ENCODE assay signal across 24 cellular contexts in genomic region chr1:9152535-9152934, GRCh38. TPM values are rescaled to one million over a fixed set of nuclear protein-coding genes. Genes with fewer than 3 reads are reported as not detected.
DNase-seq lines count a peak whose midpoint lies in the region; ATAC-seq, FAIRE-seq and TF ChIP-seq lines count a peak whose summit lies in the region.
"Had no signal": no experiment of that assay in that cellular context is flagged by ENCODE, and none has a peak within 500 bp of the region (broad histone marks: within the 10 kb centered on the region; RNA-seq: fewer than 3 reads in every experiment).

No MANE protein-coding gene starts in this region.

- WGBS in heart left ventricle, 4 donors, result 80 to 87% (median 83%) methylated on average over 9 to 10 of the region's 10 CpGs
- WGBS in mesenchymal stem cell, result 90% methylated on average over 10 of the region's 10 CpGs
- 77 to 90% methylated on average over 10 of the region's 10 CpGs for whole genome bisulfite sequencing in upper lobe of left lung, 2 donors

- H3K14ac ChIP-seq in mesenchymal stem cell (ENCODE audit: low read length in 2 of 2), result no peak overlapping the region

- peaks cover 97% of the 10 kb centered on the region for H4K20me1 ChIP-seq in astrocyte (ENCODE audit: insufficient read depth, low read length)

- no peak overlapping the region for H2BK12ac ChIP-seq in mesenchymal stem cell (ENCODE audit: low read length in 2 of 2)

- CTCF ChIA-PET in Calu3 (lab: Charles Lee), result no interaction called here

- H3K4me1 ChIP-seq in heart left ventricle, result peaks cover 0 to 46% (median 22%) of the 10 kb centered on the region in 12 donors
- H3K4me1 ChIP-seq in astrocyte (ENCODE audit: insufficient read depth, low read length), result peaks cover 7% of the 10 kb centered on the region
- peaks cover 21% of the 10 kb centered on the region for H3K4me1 ChIP-seq in mesenchymal stem cell (ENCODE audit: control insufficient read depth, insufficient read depth, low read depth, low read length)
- peaks cover 16 to 30% (median 24%) of the 10 kb centered on the region in 4 donors for H3K4me1 ChIP-seq in upper lobe of left lung
- H3K4me1 ChIP-seq: BE2C had no signal

- TF ChIP-seq POLR2A in heart left ventricle (IDR thresholded peaks at IDR 0.05) (no peak), upper lobe of left lung (IDR thresholded peaks at IDR 0.05) (no peak)

- no peaks in the 10 kb centered on the region for H3K9me3 ChIP-seq in heart left ventricle
- no peaks in the 10 kb centered on the region for H3K9me3 ChIP-seq in astrocyte (ENCODE audit: insufficient read depth, low read depth, low read length)
- H3K9me3 ChIP-seq in mesenchymal stem cell (ENCODE audit: control insufficient read depth, low read length), result no peaks in the 10 kb centered on the region
- H3K9me3 ChIP-seq in upper lobe of left lung, result no peaks in the 10 kb centered on the region
- H3K9me3 ChIP-seq: BE2C had no signal

- H3K4me2 ChIP-seq in astrocyte (ENCODE audit: low read length) (no peak overlapping the region), mesenchymal stem cell (ENCODE audit: low read length, poor library complexity, severe bottlenecking) (no peak overlapping the region)

- no peak overlapping the region for H3K18ac ChIP-seq in mesenchymal stem cell (ENCODE audit: low read depth in 1 of 2, low read length in 2 of 2)

- H2BK15ac ChIP-seq in mesenchymal stem cell (ENCODE audit: low read depth, poor library complexity, severe bottlenecking), result no peak overlapping the region

- no peaks in the 10 kb centered on the region for H3K27me3 Mint-ChIP-seq in astrocyte (ENCODE audit: low read depth, unreplicated experiment)
- H3K27me3 Mint-ChIP-seq in Calu3 (ENCODE audit: unreplicated experiment), result no peaks in the 10 kb centered on the region

- H2AFZ ChIP-seq in astrocyte (ENCODE audit: low read depth, low read length) (no peak overlapping the region), mesenchymal stem cell (ENCODE audit: low read depth, low read length) (no peak overlapping the region)

- intact Hi-C loops in heart left ventricle (cut with DNase I), result loop anchor here in 1 of 10 donors (5.0 kb wide), 1 partner anchor 45 kb away; no protein-coding TSS in a partner anchor
- intact Hi-C loops in left ventricle myocardium superior (cut with micrococcal nuclease), result no loop called here
- intact Hi-C loops in Calu3 (cut with micrococcal nuclease; ENCODE audit: unreplicated experiment), result no loop called here

- no peak overlapping the region for H2BK120ac ChIP-seq in mesenchymal stem cell (ENCODE audit: low read depth, low read length)

- H3K36me3 ChIP-seq in heart left ventricle, result peaks cover 0 to 4% (median 0%) of the 10 kb centered on the region in 9 donors
- peaks cover 36% of the 10 kb centered on the region for H3K36me3 ChIP-seq in astrocyte (ENCODE audit: insufficient read depth, low read length)
- peaks cover 62 to 75% of the 10 kb centered on the region in 2 experiments for H3K36me3 ChIP-seq in mesenchymal stem cell (ENCODE audit: control insufficient read depth in 1 of 2, insufficient read depth in 2 of 2, low read depth in 1 of 2, low read length in 2 of 2)
- H3K36me3 ChIP-seq in upper lobe of left lung, result no peaks in the 10 kb centered on the region
- H3K36me3 ChIP-seq: BE2C had no signal

- peaks cover 39% of the 10 kb centered on the region for H3K79me1 ChIP-seq in mesenchymal stem cell (replicated peaks; ENCODE audit: low read length, poor library complexity, severe bottlenecking)

- no peak for TF ChIP-seq CTCF in heart left ventricle (IDR thresholded peaks at IDR 0.05)
- TF ChIP-seq CTCF in astrocyte (IDR thresholded peaks at IDR 0.05; ENCODE audit: insufficient read depth, low read depth, low read length), result no peak
- no peak for TF ChIP-seq CTCF in upper lobe of left lung (IDR thresholded peaks at IDR 0.05)
- TF ChIP-seq CTCF in Calu3 (IDR thresholded peaks at IDR 0.05; ENCODE audit: unreplicated experiment), result no peak
- TF ChIP-seq CTCF in D721Med (IDR thresholded peaks at IDR 0.05; ENCODE audit: insufficient read depth, missing control alignments), result no peak

- H3K9me3 Mint-ChIP-seq in astrocyte (ENCODE audit: unreplicated experiment), result no peaks in the 10 kb centered on the region
- H3K9me3 Mint-ChIP-seq in Calu3 (ENCODE audit: low read depth, unreplicated experiment), result no peaks in the 10 kb centered on the region
- H3K9me3 Mint-ChIP-seq: CD4-positive, CD25-positive, alpha-beta regulatory T cell had no signal

- H3K4me3 ChIP-seq in heart left ventricle, result no peak overlapping the region
- no peak overlapping the region for H3K4me3 ChIP-seq in astrocyte (ENCODE audit: insufficient read depth, low read depth, low read length)
- no peak overlapping the region for H3K4me3 ChIP-seq in mesenchymal stem cell (ENCODE audit: insufficient read depth in 1 of 2, low read depth in 1 of 2, low read length in 2 of 2)
- no peak overlapping the region for H3K4me3 ChIP-seq in upper lobe of left lung
- H3K4me3 ChIP-seq: GM12878 had no signal

- FAIRE-seq in astrocyte (lab: Jason Lieb, UNC), result no peak
- FAIRE-seq in D721Med (lab: Jason Lieb, UNC), result no peak
- FAIRE-seq: GM12878, HTR-8/SVneo had no signal

- H2AK5ac ChIP-seq in mesenchymal stem cell (ENCODE audit: low read length, severe bottlenecking), result no peak overlapping the region

- H4K8ac ChIP-seq in mesenchymal stem cell (ENCODE audit: low read length), result no peak overlapping the region

- peak overlapping the region; percentile 27 for H3K4me3 Mint-ChIP-seq in astrocyte (ENCODE audit: unreplicated experiment)
- no peak overlapping the region for H3K4me3 Mint-ChIP-seq in Calu3 (ENCODE audit: low read depth, unreplicated experiment)
- H3K4me3 Mint-ChIP-seq: CD4-positive, CD25-positive, alpha-beta regulatory T cell had no signal

- no peak overlapping the region for H3K23ac ChIP-seq in mesenchymal stem cell (ENCODE audit: low read length in 2 of 2)

- H4K91ac ChIP-seq in mesenchymal stem cell (ENCODE audit: low read length), result no peak overlapping the region

- no TSS peak for BruUV-seq in Calu3 (replicated peaks; lab: Mats Ljungman, UMichigan)

- H3K79me2 ChIP-seq in astrocyte (ENCODE audit: insufficient read depth, low read length), result peaks cover 82% of the 10 kb centered on the region

- peaks cover 14% of the 10 kb centered on the region for H3K4me1 Mint-ChIP-seq in astrocyte (ENCODE audit: low read depth, unreplicated experiment)
- H3K4me1 Mint-ChIP-seq in Calu3 (ENCODE audit: low read depth, unreplicated experiment), result no peaks in the 10 kb centered on the region
- H3K4me1 Mint-ChIP-seq: CD4-positive, CD25-positive, alpha-beta regulatory T cell had no signal

- H3K27me3 ChIP-seq in heart left ventricle (no peaks in the 10 kb centered on the region), astrocyte (ENCODE audit: insufficient read depth, low read length) (no peaks in the 10 kb centered on the region), mesenchymal stem cell (ENCODE audit: control insufficient read depth in 1 of 2, insufficient read depth in 1 of 2, low read length in 2 of 2) (no peaks in the 10 kb centered on the region), upper lobe of left lung (no peaks in the 10 kb centered on the region)
- H3K27me3 ChIP-seq: BE2C had no signal

- H3K36me3 Mint-ChIP-seq in astrocyte (ENCODE audit: low read depth, unreplicated experiment), result peaks cover 43% of the 10 kb centered on the region
- peaks cover 3% of the 10 kb centered on the region for H3K36me3 Mint-ChIP-seq in Calu3 (ENCODE audit: insufficient read depth, unreplicated experiment)
- H3K36me3 Mint-ChIP-seq: CD4-positive, CD25-positive, alpha-beta regulatory T cell had no signal

- no peak for ATAC-seq in heart left ventricle
- no peak for ATAC-seq in left ventricle myocardium superior
- no peak for ATAC-seq in upper lobe of left lung (ENCODE audit: low FRiP score in 2 of 2)
- ATAC-seq: GM12878 had no signal

- no peak overlapping the region for H3K4ac ChIP-seq in mesenchymal stem cell (ENCODE audit: low read depth in 1 of 2, low read length in 2 of 2)

- H2BK5ac ChIP-seq in mesenchymal stem cell (ENCODE audit: low read depth, low read length, poor library complexity, severe bottlenecking), result no peak overlapping the region

- DNase-seq in heart left ventricle (no peak), left ventricle myocardium superior (no peak), astrocyte (ENCODE audit: low read depth) (no peak), mesenchymal stem cell (no peak), upper lobe of left lung (no peak), Calu3 (no peak), AG08396 (ENCODE audit: low spot score) (no peak), D721Med (ENCODE audit: insufficient read length, low spot score) (no peak)
- DNase-seq: 8988T; BE2C; CD4-positive, CD25-positive, alpha-beta regulatory T cell; COR-L47; EL; IMR-90; Karpas-422; NCI-H1417 treated with DMSO at 0.1 percent for 48 hours; NCI-H187 treated with DMSO at 0.1 percent for 48 hours; NCI-H226; NCI-H524; NCI-H82; RPMI8226; SIG-M5 had no signal

- H3K27ac Mint-ChIP-seq in astrocyte (ENCODE audit: unreplicated experiment) (no peak overlapping the region), Calu3 (ENCODE audit: unreplicated experiment) (no peak overlapping the region)
- H3K27ac Mint-ChIP-seq: CD4-positive, CD25-positive, alpha-beta regulatory T cell had no signal

- no peak overlapping the region for H3K9ac ChIP-seq in astrocyte (ENCODE audit: low read length)
- H3K9ac ChIP-seq in mesenchymal stem cell (ENCODE audit: low read length), result peak overlapping the region; percentile 84

- no peak for TF ChIP-seq EP300 in upper lobe of left lung (IDR thresholded peaks at IDR 0.05)

- H3K27ac ChIP-seq in heart left ventricle (peak overlapping the region in 9 of 12 donors; percentile 63 to 98 (median 80)), astrocyte (ENCODE audit: low read depth, low read length) (no peak overlapping the region), mesenchymal stem cell (ENCODE audit: low read length, poor library complexity, severe bottlenecking) (no peak overlapping the region), upper lobe of left lung (peak overlapping the region; percentile 50 to 82 (median 76))

RNA-seq across cellular contexts. Expression of gene GPR157, which starts 23.6 kb away (rescaled TPM):
- 10 to 100 TPM; 21.1 to 41.8 (median 30.3) TPM for total RNA-seq in heart left ventricle
- polyA plus RNA-seq in heart left ventricle, result 10 to 100 TPM in 1 of 2 donors, 1 to 10 TPM in 1; 9.2 to 10.2 TPM
- total RNA-seq in left ventricle myocardium superior, result 42.2 TPM
- total RNA-seq in astrocyte, result 5.4 and 8.2 TPM in 2 replicates
- 2.7 TPM for polyA plus RNA-seq in mesenchymal stem cell (2013, experiment 1 of 2)
- polyA plus RNA-seq in mesenchymal stem cell (2013, experiment 2 of 2), result 2.9 TPM
- 10 to 100 TPM; 12.0 to 26.5 (median 16.7) TPM for total RNA-seq in upper lobe of left lung
- 5.4 and 12.5 TPM in 2 replicates for total RNA-seq in Calu3 (2022)

Comparison
In these comparisons a context has a peak if more than half of its experiments do, and no peak if none do; other contexts are left out.
1. H3K27ac ChIP-seq: peak in heart left ventricle (9 of 12) and upper lobe of left lung (4 of 4); none in astrocyte (single experiment) and mesenchymal stem cell (single experiment).